In the genomic region with DNA sequence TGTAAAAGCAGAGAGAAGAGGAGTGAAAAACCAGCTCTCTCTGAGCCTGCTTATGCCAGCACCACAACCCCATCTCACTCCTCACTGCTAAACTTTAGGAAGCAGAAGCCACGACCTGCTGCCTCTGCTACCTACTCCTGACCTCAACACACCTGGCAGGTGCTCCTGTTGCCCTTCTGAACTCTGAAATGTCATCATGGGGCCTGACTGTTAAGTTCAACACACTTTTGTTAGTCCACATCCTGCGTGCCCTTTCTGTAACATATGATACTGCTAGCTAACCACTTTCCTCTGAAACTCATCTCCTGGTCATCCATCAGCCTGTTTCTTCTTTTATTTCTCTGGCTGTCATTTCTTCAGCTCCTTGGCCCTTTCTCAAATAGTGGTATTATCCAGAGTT, we compare ENCODE assay signal across 16 cellular contexts.
"Had no signal": no experiment of that assay in that cellular context is flagged by ENCODE, and none has a peak within 500 bp of the region (broad histone marks: within the 10 kb centered on the region; RNA-seq: fewer than 3 reads in every experiment).

No MANE protein-coding gene starts in this region.

- ATAC-seq: effector memory CD8-positive, alpha-beta T cell; left cardiac atrium; psoas muscle had no signal

- DNase-seq: effector memory CD8-positive, alpha-beta T cell; foreskin fibroblast; immature natural killer cell; left cardiac atrium; mesendoderm; naive B cell; occipital lobe; psoas muscle; sigmoid colon; stimulated activated CD4-positive, alpha-beta T cell treated with anti-CD3 and anti-CD28 coated beads, Interleukin-12 subunit alpha, Interleukin-12 subunit beta, amount 100 ng/mL, for 4 hours; stomach; transverse colon had no signal

- H3K9me3 ChIP-seq: esophagus muscularis mucosa, psoas muscle, sigmoid colon, stomach, thoracic aorta, transverse colon had no signal

- H3K4me3 ChIP-seq: esophagus muscularis mucosa, psoas muscle, sigmoid colon, skin epidermis, stomach, thoracic aorta, transverse colon had no signal

- H3K4me1 ChIP-seq: esophagus muscularis mucosa, psoas muscle, sigmoid colon, stomach had no signal

- H3K27ac ChIP-seq: epithelial cell of prostate, esophagus muscularis mucosa, psoas muscle, sigmoid colon, skin epidermis, stomach, thoracic aorta, transverse colon had no signal

- H3K36me3 ChIP-seq: esophagus muscularis mucosa, thoracic aorta had no signal

- H3K27me3 ChIP-seq: esophagus muscularis mucosa, sigmoid colon, stomach, transverse colon had no signal
